1 cellular context compared by ENCODE assay signal in genomic region chr5:132666310-132667123, GRCh38.
TF ChIP-seq lines count a peak whose summit lies in the region.

No MANE protein-coding gene starts in this region.

TF ChIP-seq in K562, 482 proteins besides CTCF, POLR2A, EP300 and RAD21 (continued from another document and continues in another):
- TF ChIP-seq SFPQ (IDR thresholded peaks at IDR 0.05; ENCODE audit: low read depth, low read length) (no peak), ZNF551 (CRISPR knock-in tag; IDR thresholded peaks at IDR 0.05) (no peak), NCOR1 (IDR thresholded peaks at IDR 0.05) (peak; percentile 37; the same call in 1 of the 2 replicates), NFXL1 (CRISPR knock-in tag; IDR thresholded peaks at IDR 0.05) (peak; percentile 93), RUNX1 (IDR thresholded peaks at IDR 0.05; ENCODE audit: low read depth) (no peak; the same call in 1 of the 2 replicates), TEAD2 (tag; IDR thresholded peaks at IDR 0.05) (peak; percentile 94), PTTG1 (tag; IDR thresholded peaks at IDR 0.05; ENCODE audit: low read depth) (peak; percentile 96), ELK3 (CRISPR knock-in tag; IDR thresholded peaks at IDR 0.05) (0 out of 2 replicates have a peak, but pooled peaks have one; percentile 58), GTF2F1 (IDR thresholded peaks at IDR 0.05; ENCODE audit: low read depth, low read length) (peak; percentile 80), HLTF (IDR thresholded peaks at IDR 0.05) (no peak), ATF6 (CRISPR knock-in tag; IDR thresholded peaks at IDR 0.05) (no peak), DIDO1 (tag; IDR thresholded peaks at IDR 0.05; ENCODE audit: low read depth) (peak; percentile 73), ZNF586 (CRISPR knock-in tag; conservative IDR thresholded peaks at IDR 0.05) (peak; percentile 92), SUPT5H (IDR thresholded peaks at IDR 0.05) (peak; percentile 87), CREBBP (IDR thresholded peaks at IDR 0.05; ENCODE audit: low read depth, low read length) (no peak), ZFP36 (IDR thresholded peaks at IDR 0.05; ENCODE audit: low read depth, low read length, partially characterized antibody) (no peak), RCOR1 (IDR thresholded peaks at IDR 0.05; ENCODE audit: borderline replicate concordance in 1 of 2, low read depth in 2 of 2, low read length in 2 of 2) (peak in 1 of 2 experiments; percentile 58; a peak in 1 of 4 replicates), ZNF696 (CRISPR knock-in tag; conservative IDR thresholded peaks at IDR 0.05) (peak; percentile 51; the same call in 1 of the 2 replicates), SPI1 (IDR thresholded peaks at IDR 0.05; ENCODE audit: borderline replicate concordance, low read depth, low read length) (no peak), THAP12 (CRISPR knock-in tag; IDR thresholded peaks at IDR 0.05) (peak; percentile 57; the same call in 1 of the 2 replicates), SAP30 (IDR thresholded peaks at IDR 0.05; ENCODE audit: borderline replicate concordance, insufficient read depth, low read depth, low read length, poor library complexity, severe bottlenecking) (no peak), TCFL5 (CRISPR knock-in tag; conservative IDR thresholded peaks at IDR 0.05) (peak; percentile 91), TCF7L2 (IDR thresholded peaks at IDR 0.05; ENCODE audit: low read depth, low read length) (no peak), FOXO4 (CRISPR knock-in tag; IDR thresholded peaks at IDR 0.05) (peak; percentile 93), MYBL2 (IDR thresholded peaks at IDR 0.05; ENCODE audit: low read depth) (no peak), MYBL2 (CRISPR knock-in tag; IDR thresholded peaks at IDR 0.05; ENCODE audit: borderline replicate concordance) (no peak), CGGBP1 (CRISPR knock-in tag; IDR thresholded peaks at IDR 0.05) (no peak), ARID3B (CRISPR knock-in tag; IDR thresholded peaks at IDR 0.05; ENCODE audit: borderline replicate concordance) (peak; percentile 96; the same call in 1 of the 2 replicates), ATF4 (CRISPR knock-in tag; IDR thresholded peaks at IDR 0.05) (peak; percentile 91), SETDB1 (IDR thresholded peaks at IDR 0.05; ENCODE audit: low read length) (no peak), PML (IDR thresholded peaks at IDR 0.05; ENCODE audit: low read length) (peak; percentile 94), FOXA1 (IDR thresholded peaks at IDR 0.05; ENCODE audit: borderline replicate concordance) (no peak), ZNF324 (CRISPR knock-in tag; IDR thresholded peaks at IDR 0.05) (peak; percentile 77), TBL1XR1 (IDR thresholded peaks at IDR 0.05; ENCODE audit: low read length in 2 of 2) (peak; percentile 16 to 18; a peak in 1 of 4 replicates), PRMT5 (CRISPR knock-in tag; IDR thresholded peaks at IDR 0.05) (no peak), DLX4 (CRISPR knock-in tag; IDR thresholded peaks at IDR 0.05) (no peak), RB1 (IDR thresholded peaks at IDR 0.05; ENCODE audit: low read depth) (no peak), USF1 (CRISPR knock-in tag; IDR thresholded peaks at IDR 0.05) (no peak), NCOA4 (IDR thresholded peaks at IDR 0.05; ENCODE audit: partially characterized antibody) (no peak), ZNF347 (CRISPR knock-in tag; IDR thresholded peaks at IDR 0.05; ENCODE audit: low read depth) (no peak), SMARCA5 (IDR thresholded peaks at IDR 0.05) (0 out of 2 replicates have a peak, but pooled peaks have one; percentile 36), GATAD2B (IDR thresholded peaks at IDR 0.05; ENCODE audit: borderline replicate concordance) (no peak), TFE3 (CRISPR knock-in tag; IDR thresholded peaks at IDR 0.05) (peak; percentile 71), SMAD4 (CRISPR knock-in tag; conservative IDR thresholded peaks at IDR 0.05) (peak; percentile 97)
